In genomic region chr3:191328383-191328962, GRCh38 we compare ENCODE assay signal across 2 cellular contexts.
TF ChIP-seq lines count a peak whose summit lies in the region.

No MANE protein-coding gene starts in this region.

TF ChIP-seq in SK-N-SH, 30 proteins besides CTCF, POLR2A, EP300 and RAD21 (continued from another document):
- TF ChIP-seq REST (IDR thresholded peaks at IDR 0.05; ENCODE audit: low read depth, low read length) (no peak), PBX3 (IDR thresholded peaks at IDR 0.05) (no peak), SIN3A (IDR thresholded peaks at IDR 0.05; ENCODE audit: borderline replicate concordance, low read depth, low read length) (no peak), MAX (IDR thresholded peaks at IDR 0.05; ENCODE audit: low read depth) (no peak), USF1 (IDR thresholded peaks at IDR 0.05; ENCODE audit: borderline replicate concordance, low read depth) (no peak), NRF1 (IDR thresholded peaks at IDR 0.05; ENCODE audit: low read depth, low read length) (no peak), TAF1 (IDR thresholded peaks at IDR 0.05; ENCODE audit: borderline replicate concordance, low read depth, low read length) (no peak), CHD2 (IDR thresholded peaks at IDR 0.05; ENCODE audit: low read length, partially characterized antibody) (no peak), MXI1 (IDR thresholded peaks at IDR 0.05; ENCODE audit: low read depth, low read length) (no peak)

TF ChIP-seq in SK-N-SH treated with all-trans-retinoic acid at 6 μM for 48 hours, 23 proteins besides CTCF, POLR2A, EP300 and RAD21 (continued from another document):
- no peak for TF ChIP-seq CREB5 (CRISPR knock-in tag; IDR thresholded peaks at IDR 0.05; ENCODE audit: low read depth)
- no peak for TF ChIP-seq ZC3H10 (CRISPR knock-in tag; IDR thresholded peaks at IDR 0.05)
- TF ChIP-seq OSR1 (CRISPR knock-in tag; IDR thresholded peaks at IDR 0.05), result no peak
- TF ChIP-seq ZFP30 (CRISPR knock-in tag; IDR thresholded peaks at IDR 0.05), result no peak
- TF ChIP-seq TSHZ2 (CRISPR knock-in tag; IDR thresholded peaks at IDR 0.05), result no peak
- TF ChIP-seq ARNTL (CRISPR knock-in tag; IDR thresholded peaks at IDR 0.05; ENCODE audit: borderline replicate concordance, low read depth), result no peak
